In genomic region chr7:14717711-14718304, GRCh38 we compare ENCODE assay signal across 8 cellular contexts.
DNase-seq lines count a peak whose midpoint lies in the region; TF ChIP-seq lines count a peak whose summit lies in the region.

No MANE protein-coding gene starts in this region.

- H3K9me3 Mint-ChIP-seq in MCF 10A (ENCODE audit: unreplicated experiment) (no peaks in the 10 kb centered on the region), nephron progenitor cell (no peaks in the 10 kb centered on the region)
- no peaks in the 10 kb centered on the region for H3K9me3 Mint-ChIP-seq in activated T-helper 1 cell treated with anti-CD3 and anti-CD28 coated beads, Interleukin-12 subunit alpha, Interleukin-12 subunit beta, Interleukin-2, Interleukin-4 antibody, amounts not matched to agents 30 ng/mL and 10 ng/mL and 1 ng/mL, durations not matched to agents 14 hours and 24 hours and 36 hours

- POLR2A ChIA-PET in MCF 10A (lab: Yijun Ruan, JAX): interaction anchor here (1.5 kb wide), 1 partner anchor 298 kb away, joined by 6 read pairs; no protein-coding TSS in a partner anchor

- no TSS peak for BruUV-seq in MCF 10A (replicated peaks; lab: Mats Ljungman, UMichigan)

- H3K36me3 Mint-ChIP-seq in MCF 10A (ENCODE audit: insufficient read depth, unreplicated experiment) (no peaks in the 10 kb centered on the region), nephron progenitor cell (ENCODE audit: low read depth) (no peaks in the 10 kb centered on the region)
- no peaks in the 10 kb centered on the region for H3K36me3 Mint-ChIP-seq in activated T-helper 1 cell treated with anti-CD3 and anti-CD28 coated beads, Interleukin-12 subunit alpha, Interleukin-12 subunit beta, Interleukin-2, Interleukin-4 antibody, amounts not matched to agents 30 ng/mL and 10 ng/mL and 1 ng/mL, durations not matched to agents 14 hours and 24 hours and 36 hours (ENCODE audit: low read depth)

- H3K27ac Mint-ChIP-seq in MCF 10A (ENCODE audit: low read depth, unreplicated experiment) (no peak overlapping the region), nephron progenitor cell (no peak overlapping the region)
- H3K27ac Mint-ChIP-seq in activated T-helper 1 cell treated with anti-CD3 and anti-CD28 coated beads, Interleukin-12 subunit alpha, Interleukin-12 subunit beta, Interleukin-2, Interleukin-4 antibody, amounts not matched to agents 30 ng/mL and 10 ng/mL and 1 ng/mL, durations not matched to agents 14 hours and 24 hours and 36 hours: no peak overlapping the region

- TF ChIP-seq CTCF in MCF 10A (IDR thresholded peaks at IDR 0.05; ENCODE audit: unreplicated experiment) (peak; percentile 59), nephron progenitor cell (IDR thresholded peaks at IDR 0.05) (peak; percentile 46)

- CTCF ChIA-PET in MCF 10A (lab: Yijun Ruan, JAX): interaction anchor here (0.6 to 2.8 kb wide), 9 partner anchors 18 to 575 kb away, joined by 3 to 15 read pairs (median 4); no protein-coding TSS in a partner anchor

- H3K27me3 Mint-ChIP-seq in MCF 10A (ENCODE audit: insufficient read depth, unreplicated experiment): peaks cover 63% of the 10 kb centered on the region
- no peaks in the 10 kb centered on the region for H3K27me3 Mint-ChIP-seq in nephron progenitor cell (ENCODE audit: low read depth, poor library complexity)
- no peaks in the 10 kb centered on the region for H3K27me3 Mint-ChIP-seq in activated T-helper 1 cell treated with anti-CD3 and anti-CD28 coated beads, Interleukin-12 subunit alpha, Interleukin-12 subunit beta, Interleukin-2, Interleukin-4 antibody, amounts not matched to agents 30 ng/mL and 10 ng/mL and 1 ng/mL, durations not matched to agents 14 hours and 24 hours and 36 hours (ENCODE audit: insufficient read depth)

- H3K4me3 Mint-ChIP-seq in MCF 10A (ENCODE audit: unreplicated experiment) (no peak overlapping the region), nephron progenitor cell (no peak overlapping the region)
- H3K4me3 Mint-ChIP-seq in activated T-helper 1 cell treated with anti-CD3 and anti-CD28 coated beads, Interleukin-12 subunit alpha, Interleukin-12 subunit beta, Interleukin-2, Interleukin-4 antibody, amounts not matched to agents 30 ng/mL and 10 ng/mL and 1 ng/mL, durations not matched to agents 14 hours and 24 hours and 36 hours: no peak overlapping the region

- DNase-seq in NCI-H2171 treated with DMSO at 0.1 percent for 48 hours (lab: John Stamatoyannopoulos, UW) (peak; percentile 59), NCI-H2171 (lab: John Stamatoyannopoulos, UW) (no peak), NCI-H2107 treated with DMSO at 0.1 percent for 48 hours (lab: John Stamatoyannopoulos, UW; ENCODE audit: unreplicated experiment) (peak; percentile 60), MCF 10A (ENCODE audit: unreplicated experiment) (peak; percentile 17), nephron progenitor cell (no peak), COLO668 (lab: John Stamatoyannopoulos, UW; ENCODE audit: unreplicated experiment) (no peak)
- no peak for DNase-seq in activated CD4-positive, CD25-positive, alpha-beta regulatory T cell (lab: John Stamatoyannopoulos, UW)
- no peak for DNase-seq in activated T-helper 1 cell treated with anti-CD3 and anti-CD28 coated beads, Interleukin-12 subunit alpha, Interleukin-12 subunit beta, Interleukin-2, Interleukin-4 antibody, amounts not matched to agents 30 ng/mL and 10 ng/mL and 1 ng/mL, durations not matched to agents 14 hours and 24 hours and 36 hours (ENCODE audit: low spot score)

- intact Hi-C loops in MCF 10A (cut with micrococcal nuclease): loop anchor here (1.0 to 5.0 kb wide), 4 partner anchors 207 to 1003 kb away; no protein-coding TSS in a partner anchor
- intact Hi-C loops in activated T-helper 1 cell treated with anti-CD3 and anti-CD28 coated beads, Interleukin-12 subunit alpha, Interleukin-12 subunit beta, Interleukin-2, Interleukin-4 antibody, amounts not matched to agents 30 ng/mL and 10 ng/mL and 1 ng/mL, durations not matched to agents 14 hours and 24 hours and 36 hours (cut with micrococcal nuclease): no loop called here

- H3K4me1 Mint-ChIP-seq in MCF 10A (ENCODE audit: insufficient read depth, unreplicated experiment) (no peaks in the 10 kb centered on the region), nephron progenitor cell (no peaks in the 10 kb centered on the region)
- H3K4me1 Mint-ChIP-seq in activated T-helper 1 cell treated with anti-CD3 and anti-CD28 coated beads, Interleukin-12 subunit alpha, Interleukin-12 subunit beta, Interleukin-2, Interleukin-4 antibody, amounts not matched to agents 30 ng/mL and 10 ng/mL and 1 ng/mL, durations not matched to agents 14 hours and 24 hours and 36 hours (ENCODE audit: low read depth): no peaks in the 10 kb centered on the region

Comparison
In these comparisons a context has a peak if more than half of its experiments do, and no peak if none do; other contexts are left out.
1. DNase-seq: peak in NCI-H2171 treated with DMSO at 0.1 percent for 48 hours (single experiment), NCI-H2107 treated with DMSO at 0.1 percent for 48 hours (single experiment) and MCF 10A (single experiment); none in NCI-H2171 (single experiment), nephron progenitor cell (single experiment), activated CD4-positive, CD25-positive, alpha-beta regulatory T cell (0 of 4), activated T-helper 1 cell treated with anti-CD3 and anti-CD28 coated beads, Interleukin-12 subunit alpha, Interleukin-12 subunit beta, Interleukin-2, Interleukin-4 antibody, amounts not matched to agents 30 ng/mL and 10 ng/mL and 1 ng/mL, durations not matched to agents 14 hours and 24 hours and 36 hours (single experiment) and COLO668 (single experiment).